Comparison of ENCODE assay signal across 1 cellular context in the genomic region with DNA sequence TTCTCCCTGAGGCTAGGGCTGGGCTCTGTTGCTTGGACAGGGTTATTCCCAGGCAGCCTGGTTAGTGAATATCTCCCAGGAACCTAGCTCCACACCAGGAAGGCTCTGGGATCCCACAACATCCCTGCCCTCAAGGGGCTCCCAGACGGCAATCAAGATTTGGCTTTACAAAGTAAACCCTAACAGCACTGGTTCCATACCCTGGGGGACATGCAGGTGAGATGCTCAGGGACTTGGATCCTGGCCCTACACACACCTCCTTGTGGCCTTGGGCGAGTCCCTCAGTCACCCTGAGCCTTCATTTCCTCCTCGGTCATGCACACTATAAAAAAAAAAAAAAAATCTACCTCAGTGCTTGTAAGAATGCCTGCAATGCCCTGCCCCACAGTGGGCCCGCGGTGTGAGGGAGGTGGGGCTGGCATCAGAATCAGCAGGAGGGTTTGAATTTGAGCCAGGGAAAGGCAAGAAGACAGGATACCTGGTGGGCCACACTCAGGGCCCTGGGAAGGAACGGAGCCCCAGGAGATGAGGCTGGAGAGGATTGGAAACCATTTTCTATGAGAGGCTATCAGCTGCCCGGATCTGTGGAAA.
TF ChIP-seq lines count a peak whose summit lies in the region.

No MANE protein-coding gene starts in this region.

TF ChIP-seq in HCT116, 20 proteins besides CTCF, POLR2A, EP300 and RAD21 (continued from another document):
- TF ChIP-seq EZH2phosphoT487 (IDR thresholded peaks at IDR 0.05; ENCODE audit: borderline replicate concordance), result no peak
- no peak for TF ChIP-seq CEBPB (IDR thresholded peaks at IDR 0.05; ENCODE audit: low read depth)
